Comparison of ENCODE assay signal across 28 cellular contexts in genomic region chr3:61907210-61907609, GRCh38.
"Had no signal": no experiment of that assay in that cellular context is flagged by ENCODE, and none has a peak within 500 bp of the region (broad histone marks: within the 10 kb centered on the region; RNA-seq: fewer than 3 reads in every experiment).

No MANE protein-coding gene starts in this region.

- FAIRE-seq: endometrium, islet of Langerhans, keratinocyte had no signal

- ATAC-seq: effector memory CD8-positive, alpha-beta T cell; esophagus mucosa; gastrocnemius medialis; heart right ventricle; left cardiac atrium; left lung; left ventricle myocardium superior; lower lobe of right lung; mucosa of descending colon had no signal

- H3K9me3 ChIP-seq: colonic mucosa, esophagus squamous epithelium, gastrocnemius medialis, heart right ventricle, left lung, lower lobe of right lung, mucosa of descending colon had no signal

- H3K27me3 ChIP-seq: colonic mucosa, esophagus squamous epithelium, gastrocnemius medialis, heart right ventricle, left lung had no signal

- H3K4me3 ChIP-seq: colonic mucosa, esophagus squamous epithelium, gastrocnemius medialis, heart right ventricle, left lung, lower lobe of right lung, mucosa of descending colon had no signal

- H3K4me1 ChIP-seq: colonic mucosa had no signal

- H3K27me3 Mint-ChIP-seq: dendritic cell treated with granulocyte-macrophage colony-stimulating factor and Interleukin-4, amounts not matched to agents 40 ng/mL and 50 ng/mL, for 4 days; effector memory CD8-positive, alpha-beta T cell had no signal

- H3K36me3 Mint-ChIP-seq: mesothelial cell of epicardium, naive B cell had no signal

- H3K36me3 ChIP-seq: colonic mucosa, esophagus squamous epithelium, gastrocnemius medialis, heart right ventricle, left lung, lower lobe of right lung had no signal

- H3K27ac ChIP-seq: colonic mucosa, epithelial cell of prostate, esophagus squamous epithelium, gastrocnemius medialis, left lung, lower lobe of right lung had no signal

- DNase-seq: colonic mucosa; cortex of kidney; effector CD8-positive, alpha-beta T cell; effector memory CD8-positive, alpha-beta T cell; endodermal cell; erythroblast; esophagus squamous epithelium; foreskin fibroblast; foreskin melanocyte; gastrocnemius medialis; glutamatergic neuron; head of caudate nucleus; heart right ventricle; hippocampal formation; left cardiac atrium; left lung; left ventricle myocardium superior; lower lobe of right lung; mesenchymal stem cell; mucosa of descending colon; naive B cell had no signal

- H3K9me3 Mint-ChIP-seq: dendritic cell treated with granulocyte-macrophage colony-stimulating factor and Interleukin-4, amounts not matched to agents 40 ng/mL and 50 ng/mL, for 4 days; endodermal cell; mesothelial cell of epicardium had no signal

- H3K4me1 Mint-ChIP-seq: naive B cell had no signal

- H3K27ac Mint-ChIP-seq: dendritic cell treated with granulocyte-macrophage colony-stimulating factor and Interleukin-4, amounts not matched to agents 40 ng/mL and 50 ng/mL, for 4 days; effector memory CD8-positive, alpha-beta T cell; endodermal cell; mesothelial cell of epicardium; naive B cell had no signal

- H3K4me3 Mint-ChIP-seq: dendritic cell treated with granulocyte-macrophage colony-stimulating factor and Interleukin-4, amounts not matched to agents 40 ng/mL and 50 ng/mL, for 4 days; effector memory CD8-positive, alpha-beta T cell; endodermal cell; mesothelial cell of epicardium; naive B cell had no signal
